Comparison of ENCODE assay signal across 29 cellular contexts in the genomic region with DNA sequence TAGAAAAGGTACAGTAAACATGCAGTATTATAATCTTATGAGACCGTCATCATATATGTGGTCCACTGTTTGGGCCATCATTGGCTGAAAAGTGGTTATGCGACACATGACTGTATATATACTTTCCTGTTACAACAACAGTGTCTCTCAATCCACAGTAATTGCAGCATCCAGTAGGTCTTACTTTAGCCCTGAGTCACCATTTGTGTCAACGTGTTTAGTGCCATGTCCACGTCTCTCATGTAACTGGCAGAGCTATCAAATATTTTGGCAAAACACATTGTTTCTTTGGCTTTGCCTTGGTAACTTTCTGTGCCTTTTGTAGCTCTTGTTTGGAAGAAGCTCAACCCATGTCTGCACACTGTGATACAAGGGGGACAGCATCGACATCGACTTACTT.
"Had no signal": no experiment of that assay in that cellular context is flagged by ENCODE, and none has a peak within 500 bp of the region (broad histone marks: within the 10 kb centered on the region; RNA-seq: fewer than 3 reads in every experiment).

No MANE protein-coding gene starts in this region.

- H3K4me3 ChIP-seq: cardiac muscle cell, Peyer's patch, SJSA1 had no signal

- H3K9ac ChIP-seq: SK-N-SH had no signal

- ATAC-seq: activated CD4-positive, alpha-beta T cell treated with anti-CD3 and anti-CD28 coated beads for 36 hours; activated CD4-positive, CD25-positive, alpha-beta regulatory T cell treated with anti-CD3 and anti-CD28 coated beads, Interleukin-2, amount 50 U/mL, for 24 hours; activated CD8-positive, alpha-beta memory T cell treated with anti-CD3 and anti-CD28 coated beads, Interleukin-2, amount 10 ng/mL, durations not matched to agents 7 days and 5 days; WTC11 had no signal

- H3K36me3 ChIP-seq: brain microvascular endothelial cell, cardiac muscle cell, Peyer's patch, SJSA1 had no signal

- H3K27me3 ChIP-seq: brain microvascular endothelial cell, cardiac muscle cell, Peyer's patch, SJSA1 had no signal

- DNase-seq: activated CD4-positive, alpha-beta memory T cell treated with anti-CD3 and anti-CD28 coated beads, Interleukin-2, amount 10 ng/mL, durations not matched to agents 7 days and 5 days; activated CD4-positive, alpha-beta T cell treated with anti-CD3 and anti-CD28 coated beads for 36 hours; activated CD8-positive, alpha-beta memory T cell treated with anti-CD3 and anti-CD28 coated beads for 24 hours; activated CD8-positive, alpha-beta memory T cell treated with anti-CD3 and anti-CD28 coated beads, Interleukin-2, amount 10 ng/mL, durations not matched to agents 7 days and 5 days; activated CD8-positive, alpha-beta memory T cell treated with anti-CD3 and anti-CD28 coated beads, Interleukin-2, amount 50 U/mL, for 48 hours; activated effector memory CD4-positive, alpha-beta T cell treated with Interleukin-2 at 50 U/mL for 16 hours; activated naive CD4-positive, alpha-beta T cell treated with anti-CD3 and anti-CD28 coated beads, Interleukin-2, amount 50 U/mL, for 16 hours; activated naive CD8-positive, alpha-beta T cell treated with anti-CD3 and anti-CD28 coated beads for 36 hours; activated T-cell treated with anti-CD3 and anti-CD28 coated beads, Interleukin-2, amount 50 U/mL, for 48 hours; amniotic stem cell; aorta; brain microvascular endothelial cell; Karpas-422; KBM-7; NCI-H1105 treated with DMSO at 0.1 percent for 48 hours; NCI-H1436 treated with DMSO at 0.1 percent for 48 hours; NCI-H1694 treated with DMSO at 0.1 percent for 48 hours; NCI-H2029; NCI-H345; NCI-H524 treated with DMSO at 0.1 percent for 48 hours; Peyer's patch; RPMI8226; SHP77 treated with DMSO at 0.1 percent for 48 hours; SK-N-SH had no signal

- H3K4me1 ChIP-seq: Peyer's patch, SJSA1 had no signal

- FAIRE-seq: TTC549 had no signal

- H3K27ac ChIP-seq: brain microvascular endothelial cell, cardiac muscle cell, Peyer's patch, SJSA1 had no signal

- H3K9me3 ChIP-seq: Peyer's patch, SJSA1, SK-N-SH had no signal

- H3K4me2 ChIP-seq: SK-N-SH had no signal
